In genomic region chr14:51004352-51004800, GRCh38 we compare ENCODE assay signal across 13 cellular contexts.
DNase-seq lines count a peak whose midpoint lies in the region; ATAC-seq, FAIRE-seq and TF ChIP-seq lines count a peak whose summit lies in the region.
"Had no signal": no experiment of that assay in that cellular context is flagged by ENCODE, and none has a peak within 500 bp of the region (broad histone marks: within the 10 kb centered on the region; RNA-seq: fewer than 3 reads in every experiment).

No MANE protein-coding gene starts in this region.

- no peaks in the 10 kb centered on the region for H3K9me3 ChIP-seq in A673 (ENCODE audit: low read depth, low read length, poor library complexity, severe bottlenecking)
- no peaks in the 10 kb centered on the region for H3K9me3 ChIP-seq in MG63
- no peaks in the 10 kb centered on the region for H3K9me3 ChIP-seq in astrocyte (ENCODE audit: insufficient read depth, low read depth, low read length)
- H3K9me3 ChIP-seq in lung (ENCODE audit: control insufficient read depth in 2 of 2, insufficient read depth in 1 of 2, low read length in 1 of 2): no peaks in the 10 kb centered on the region
- no peaks in the 10 kb centered on the region for H3K9me3 ChIP-seq in CD4-positive, alpha-beta memory T cell (ENCODE audit: control insufficient read depth in 1 of 2, low read length in 2 of 2)
- H3K9me3 ChIP-seq: adrenal gland had no signal

- H3K36me3 Mint-ChIP-seq in astrocyte (ENCODE audit: low read depth, unreplicated experiment): no peaks in the 10 kb centered on the region
- no peaks in the 10 kb centered on the region for H3K36me3 Mint-ChIP-seq in CD4-positive, alpha-beta memory T cell
- H3K36me3 Mint-ChIP-seq: CD14-positive monocyte, natural killer cell had no signal

- intact Hi-C loops in A673 (cut with micrococcal nuclease; ENCODE audit: unreplicated experiment): no loop called here
- intact Hi-C loops in CD4-positive, alpha-beta memory T cell (cut with micrococcal nuclease): no loop called here

- H3K36me3 ChIP-seq in A673 (ENCODE audit: insufficient read depth, low read length, poor library complexity, severe bottlenecking) (no peaks in the 10 kb centered on the region), MG63 (no peaks in the 10 kb centered on the region), astrocyte (ENCODE audit: insufficient read depth, low read length) (no peaks in the 10 kb centered on the region), lung (ENCODE audit: control insufficient read depth in 2 of 2, insufficient read depth in 2 of 2, low read length in 2 of 2) (no peaks in the 10 kb centered on the region)
- H3K36me3 ChIP-seq in CD4-positive, alpha-beta memory T cell (ENCODE audit: insufficient read depth, low read length): no peaks in the 10 kb centered on the region
- H3K36me3 ChIP-seq: adrenal gland had no signal

- POLR2A ChIA-PET in A673 (lab: Charles Lee; ENCODE audit: low non-redundant PET) (no interaction called here), RWPE1 (lab: Yijun Ruan, JAX; ENCODE audit: low non-redundant PET) (interaction anchor here (0.5 kb wide), 1 partner anchor 193 kb away, joined by 3 read pairs; no protein-coding TSS in a partner anchor)
- POLR2A ChIA-PET in CD4-positive, alpha-beta memory T cell (lab: Charles Lee; ENCODE audit: partially characterized antibody): no interaction called here

- H4K20me1 ChIP-seq in astrocyte (ENCODE audit: insufficient read depth, low read length): no peaks in the 10 kb centered on the region

- peak overlapping the region; percentile 65 for H3K4me2 ChIP-seq in astrocyte (ENCODE audit: low read length)

- H3K4me1 ChIP-seq in A673 (ENCODE audit: insufficient read depth, low read length, poor library complexity, severe bottlenecking) (peaks cover 34% of the 10 kb centered on the region), astrocyte (ENCODE audit: insufficient read depth, low read length) (peaks cover 30% of the 10 kb centered on the region), lung (ENCODE audit: control insufficient read depth in 2 of 2, insufficient read depth in 2 of 2, low read length in 2 of 2) (no peaks in the 10 kb centered on the region)
- no peaks in the 10 kb centered on the region for H3K4me1 ChIP-seq in CD4-positive, alpha-beta memory T cell (ENCODE audit: insufficient read depth, low read length)

- H3K79me2 ChIP-seq in astrocyte (ENCODE audit: insufficient read depth, low read length): no peaks in the 10 kb centered on the region

- BruUV-seq in A673 (replicated peaks; lab: Mats Ljungman, UMichigan): no TSS peak

- H3K27me3 ChIP-seq in A673 (replicated peaks; ENCODE audit: insufficient read depth, low read depth, low read length, poor library complexity) (no peaks in the 10 kb centered on the region), MG63 (no peaks in the 10 kb centered on the region), astrocyte (ENCODE audit: insufficient read depth, low read length) (no peaks in the 10 kb centered on the region), lung (ENCODE audit: control insufficient read depth, insufficient read depth) (no peaks in the 10 kb centered on the region)
- H3K27me3 ChIP-seq in CD4-positive, alpha-beta memory T cell (ENCODE audit: insufficient read depth, low read length): peaks cover 4% of the 10 kb centered on the region
- H3K27me3 ChIP-seq: adrenal gland had no signal

- peak overlapping the region; percentile 94 for H3K27ac Mint-ChIP-seq in astrocyte (ENCODE audit: unreplicated experiment)
- H3K27ac Mint-ChIP-seq in CD4-positive, alpha-beta memory T cell: no peak overlapping the region
- H3K27ac Mint-ChIP-seq: natural killer cell; stimulated activated naive CD8-positive, alpha-beta T cell treated with anti-CD3 and anti-CD28 coated beads, Interleukin-15, Interleukin-2, amounts not matched to agents 100 ng/mL and 50 ng/mL, for 24 hours had no signal

- CTCF ChIA-PET in A673 (lab: Charles Lee): no interaction called here
- CTCF ChIA-PET in RWPE1 (lab: Yijun Ruan, JAX): interaction anchor here (0.6 kb wide), 1 partner anchor 1532 kb away, joined by 4 read pairs; no protein-coding TSS in a partner anchor
- CTCF ChIA-PET in CD4-positive, alpha-beta memory T cell (lab: Charles Lee; ENCODE audit: partially characterized antibody): no interaction called here

- peak overlapping the region; percentile 34 for H3K27ac ChIP-seq in A673 (ENCODE audit: low read depth, low read length, poor library complexity, severe bottlenecking)
- H3K27ac ChIP-seq in astrocyte (ENCODE audit: low read depth, low read length): no peak overlapping the region
- no peak overlapping the region for H3K27ac ChIP-seq in lung (ENCODE audit: low read depth in 1 of 2, low read length in 1 of 2)
- H3K27ac ChIP-seq in RWPE1: no peak overlapping the region
- H3K27ac ChIP-seq in CD4-positive, alpha-beta memory T cell (ENCODE audit: low read depth, low read length): no peak overlapping the region

- ATAC-seq in lung (ENCODE audit: insufficient read depth, low FRiP score): peak; percentile 48
- ATAC-seq: natural killer cell had no signal

- FAIRE-seq in astrocyte (lab: Jason Lieb, UNC) (no peak), D721Med (lab: Jason Lieb, UNC) (no peak)

- peak overlapping the region; percentile 7 for H2AFZ ChIP-seq in astrocyte (ENCODE audit: low read depth, low read length)

- no peaks in the 10 kb centered on the region for H3K27me3 Mint-ChIP-seq in astrocyte (ENCODE audit: low read depth, unreplicated experiment)
- peaks cover 3 to 6% of the 10 kb centered on the region in 2 donors for H3K27me3 Mint-ChIP-seq in CD4-positive, alpha-beta memory T cell
- H3K27me3 Mint-ChIP-seq: stimulated activated naive CD8-positive, alpha-beta T cell treated with anti-CD3 and anti-CD28 coated beads, Interleukin-15, Interleukin-2, amounts not matched to agents 100 ng/mL and 50 ng/mL, for 24 hours had no signal

- no peak overlapping the region for H3K4me3 Mint-ChIP-seq in astrocyte (ENCODE audit: unreplicated experiment)
- no peak overlapping the region for H3K4me3 Mint-ChIP-seq in CD4-positive, alpha-beta memory T cell
- H3K4me3 Mint-ChIP-seq: CD14-positive monocyte; natural killer cell; stimulated activated naive CD8-positive, alpha-beta T cell treated with anti-CD3 and anti-CD28 coated beads, Interleukin-15, Interleukin-2, amounts not matched to agents 100 ng/mL and 50 ng/mL, for 24 hours had no signal

- peak; percentile 19 for DNase-seq in A673 (ENCODE audit: low spot score)
- peak; percentile 49 for DNase-seq in MG63
- no peak for DNase-seq in astrocyte (ENCODE audit: low read depth)
- DNase-seq in lung (ENCODE audit: low spot score): peak; percentile 56
- DNase-seq in NCI-H526 (lab: John Stamatoyannopoulos, UW): no peak
- no peak for DNase-seq in RWPE1 (ENCODE audit: low spot score)
- no peak for DNase-seq in CD4-positive, alpha-beta memory T cell
- DNase-seq in D721Med (ENCODE audit: insufficient read length, low spot score): no peak
- DNase-seq: natural killer cell, NCI-H774 had no signal

- H3K9me3 Mint-ChIP-seq in astrocyte (ENCODE audit: unreplicated experiment): no peaks in the 10 kb centered on the region
- H3K9me3 Mint-ChIP-seq in CD4-positive, alpha-beta memory T cell: no peaks in the 10 kb centered on the region
- H3K9me3 Mint-ChIP-seq: CD14-positive monocyte; natural killer cell; stimulated activated naive CD8-positive, alpha-beta T cell treated with anti-CD3 and anti-CD28 coated beads, Interleukin-15, Interleukin-2, amounts not matched to agents 100 ng/mL and 50 ng/mL, for 24 hours had no signal

- H3K9ac ChIP-seq in astrocyte (ENCODE audit: low read length): no peak overlapping the region

- peaks cover 42% of the 10 kb centered on the region for H3K4me1 Mint-ChIP-seq in astrocyte (ENCODE audit: low read depth, unreplicated experiment)
- H3K4me1 Mint-ChIP-seq in CD4-positive, alpha-beta memory T cell: no peaks in the 10 kb centered on the region
- H3K4me1 Mint-ChIP-seq: natural killer cell had no signal

- TF ChIP-seq CTCF in A673 (conservative IDR thresholded peaks at IDR 0.05; ENCODE audit: low read depth, low read length) (no peak), astrocyte (IDR thresholded peaks at IDR 0.05; ENCODE audit: insufficient read depth, low read depth, low read length) (no peak), lung (IDR thresholded peaks at IDR 0.05; ENCODE audit: control extremely low read depth, extremely low read depth) (no peak), RWPE1 (conservative IDR thresholded peaks at IDR 0.05; ENCODE audit: low read depth) (no peak), D721Med (IDR thresholded peaks at IDR 0.05; ENCODE audit: insufficient read depth, missing control alignments) (no peak)

- H3K4me3 ChIP-seq in A673 (ENCODE audit: low read depth, low read length, poor library complexity, severe bottlenecking) (no peak overlapping the region), MG63 (no peak overlapping the region), astrocyte (ENCODE audit: insufficient read depth, low read depth, low read length) (no peak overlapping the region), lung (no peak overlapping the region)
- H3K4me3 ChIP-seq in CD4-positive, alpha-beta memory T cell (ENCODE audit: low read length in 2 of 2): no peak overlapping the region
- H3K4me3 ChIP-seq: adrenal gland had no signal

Comparison
In these comparisons a context has a peak if more than half of its experiments do, and no peak if none do; other contexts are left out.
1. DNase-seq: peak in A673 (single experiment), MG63 (single experiment) and lung (single experiment); none in astrocyte (single experiment), NCI-H526 (0 of 2), RWPE1 (single experiment), CD4-positive, alpha-beta memory T cell (0 of 5) and D721Med (single experiment).